Comparison of ENCODE assay signal across 8 cellular contexts in the genomic region with DNA sequence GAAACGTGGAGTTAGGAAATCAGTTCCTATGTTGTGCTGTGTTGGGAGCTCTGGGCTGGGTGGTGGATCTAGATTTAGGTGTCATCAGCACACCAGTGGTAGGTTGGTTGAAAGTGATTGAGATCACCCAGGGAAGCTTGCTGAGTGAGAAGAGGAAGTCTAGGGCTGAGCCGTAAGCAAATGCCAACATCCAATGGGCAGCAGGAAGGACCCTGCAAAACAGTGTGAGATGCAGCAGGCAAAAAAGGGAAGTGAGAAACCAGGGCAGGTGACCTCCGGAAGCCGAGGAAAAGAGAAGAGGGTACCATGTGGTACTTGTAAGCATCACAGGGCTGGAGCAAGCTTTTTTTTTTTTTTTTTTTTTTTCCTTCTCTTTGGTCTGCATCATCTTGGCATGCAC. TPM values are rescaled to one million over a fixed set of nuclear protein-coding genes. Genes with fewer than 3 reads are reported as not detected.
DNase-seq lines count a peak whose midpoint lies in the region; ATAC-seq and TF ChIP-seq lines count a peak whose summit lies in the region.

No MANE protein-coding gene starts in this region.

- no peaks in the 10 kb centered on the region for H3K36me3 ChIP-seq in Peyer's patch

- no peaks in the 10 kb centered on the region for H3K9me3 ChIP-seq in Peyer's patch

- H3K4me3 ChIP-seq in Peyer's patch, result no peak overlapping the region

- H3K27me3 ChIP-seq in Peyer's patch, result no peaks in the 10 kb centered on the region

- no peak for TF ChIP-seq POLR2A in Peyer's patch (IDR thresholded peaks at IDR 0.05)

- ATAC-seq in GM18907 (IDR thresholded peaks at IDR 0.05; ENCODE audit: unreplicated experiment), result peak; percentile 89
- peak; percentile 85 for ATAC-seq in HG02885 (IDR thresholded peaks at IDR 0.05; ENCODE audit: poor library complexity, unreplicated experiment)

- H3K27ac ChIP-seq in Peyer's patch, result peak overlapping the region in 1 of 4 donors; percentile 42

- DNase-seq in Peyer's patch, result peak in 2 of 3 donors; percentile 85 to 91
- peak; percentile 38 for DNase-seq in midbrain (lab: John Stamatoyannopoulos, UW)
- DNase-seq in activated naive CD4-positive, alpha-beta T cell treated with anti-CD3 and anti-CD28 coated beads, Interleukin-2, amount 50 U/mL, for 16 hours, result no peak
- DNase-seq in cerebellar cortex (ENCODE audit: low spot score), result no peak
- no peak for DNase-seq in NCI-H1417 treated with DMSO at 0.1 percent for 48 hours (lab: John Stamatoyannopoulos, UW)
- DNase-seq in COLO668 (lab: John Stamatoyannopoulos, UW; ENCODE audit: unreplicated experiment), result no peak

- peaks cover 0 to 4% (median 0%) of the 10 kb centered on the region in 4 donors for H3K4me1 ChIP-seq in Peyer's patch

- no peak for TF ChIP-seq CTCF in Peyer's patch (IDR thresholded peaks at IDR 0.05)

RNA-seq across cellular contexts. Expression of a gene that starts 15.9 kb away (rescaled TPM):
- 100 to 1,000 TPM; 120 to 220 (median 176) TPM for total RNA-seq in Peyer's patch

RNA-seq across cellular contexts. Expression of a gene that starts 45.1 kb away (rescaled TPM):
- 10 to 100 TPM; 22.2 to 29.7 (median 24.2) TPM for total RNA-seq in Peyer's patch

RNA-seq across cellular contexts. Expression of a gene that starts 49.8 kb away (rescaled TPM):
- total RNA-seq in Peyer's patch, result 100 to 1,000 TPM; 191 to 261 (median 231) TPM

Comparison
In these comparisons a context has a peak if more than half of its experiments do, and no peak if none do; other contexts are left out.
1. DNase-seq: peak in Peyer's patch (2 of 3) and midbrain (single experiment); none in activated naive CD4-positive, alpha-beta T cell treated with anti-CD3 and anti-CD28 coated beads, Interleukin-2, amount 50 U/mL, for 16 hours (single experiment), cerebellar cortex (single experiment), NCI-H1417 treated with DMSO at 0.1 percent for 48 hours (single experiment) and COLO668 (single experiment).